Comparison of ENCODE assay signal across 8 cellular contexts in the genomic region with DNA sequence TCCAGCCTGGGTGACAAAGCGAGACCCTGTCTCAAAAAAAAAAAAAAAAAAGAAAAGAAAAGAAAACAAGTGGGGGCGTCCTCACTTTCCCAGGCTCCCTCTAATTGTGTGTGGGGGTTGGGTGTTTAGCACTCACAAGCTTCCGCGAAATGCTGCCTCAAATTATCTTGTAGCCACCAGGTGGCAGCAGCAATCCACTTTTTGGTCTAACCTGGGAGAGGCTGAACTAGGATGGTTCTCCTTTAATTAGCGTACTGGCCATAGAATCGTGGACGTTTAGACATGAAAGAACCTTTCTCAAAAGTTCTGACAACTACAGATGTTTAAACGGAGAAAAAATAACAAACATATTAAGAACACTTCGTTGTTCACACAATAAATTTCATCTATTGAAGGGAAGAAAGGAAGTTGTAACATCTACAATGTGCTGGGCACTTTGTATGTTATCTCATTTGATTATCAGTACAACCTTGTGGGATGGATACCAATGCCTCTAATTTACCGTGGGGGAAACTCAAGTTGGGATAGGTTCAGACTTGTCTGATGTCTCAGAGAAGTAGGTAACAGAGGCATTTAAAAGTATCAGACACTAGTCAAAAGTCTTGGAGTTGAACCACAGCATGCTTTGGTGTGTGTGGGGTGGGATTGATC.
A peak's percentile ranks its signal among the peaks of the same experiment; 100 is the strongest.
DNase-seq lines count a peak whose midpoint lies in the region; ATAC-seq, FAIRE-seq and TF ChIP-seq lines count a peak whose summit lies in the region.

No MANE protein-coding gene starts in this region.

- H4K8ac ChIP-seq in H1 (ENCODE audit: extremely low read depth, insufficient read depth, low read length) (no peak overlapping the region), mesenchymal stem cell (ENCODE audit: low read length) (no peak overlapping the region)

- DNase-seq in Calu3 (peak; percentile 88), GM20000 (ENCODE audit: low spot score) (peak; percentile 72), NCI-H82 treated with DMSO at 0.1 percent for 48 hours (lab: John Stamatoyannopoulos, UW; ENCODE audit: unreplicated experiment) (peak; percentile 25), H1 (ENCODE audit: low read depth in 1 of 2, low spot score in 2 of 2) (peak; percentile 44 to 91), mesenchymal stem cell (peak; percentile 80)
- DNase-seq in activated CD4-positive, alpha-beta memory T cell treated with anti-CD3 and anti-CD28 coated beads, Interleukin-2, amount 10 ng/mL, durations not matched to agents 7 days and 5 days: peak; percentile 82
- DNase-seq in stimulated activated CD8-positive, alpha-beta memory T cell treated with anti-CD3 and anti-CD28 coated beads, Interleukin-15, amount 100 ng/mL, for 48 hours (ENCODE audit: low read depth in 2 of 2): peak; percentile 48 to 65

- H3K4ac ChIP-seq in H1 (replicated peaks; ENCODE audit: insufficient read length, low read depth, low read length) (no peak overlapping the region), mesenchymal stem cell (ENCODE audit: low read depth in 1 of 2, low read length in 2 of 2) (no peak overlapping the region)

- H2BK15ac ChIP-seq in H1 (ENCODE audit: low read length): no peak overlapping the region
- H2BK15ac ChIP-seq in mesenchymal stem cell (ENCODE audit: low read depth, poor library complexity, severe bottlenecking): no peak overlapping the region

- peak; percentile 63 for FAIRE-seq in H1 (lab: Jason Lieb, UNC)

- POLR2A ChIA-PET in activated CD4-positive, alpha-beta memory T cell treated with anti-CD3 and anti-CD28 coated beads, Interleukin-2, amount 10 ng/mL, durations not matched to agents 7 days and 5 days (lab: Charles Lee): interaction anchor here (1.2 kb wide), 1 partner anchor 607 kb away, joined by 4 read pairs; no protein-coding TSS in a partner anchor
- POLR2A ChIA-PET in H1 (lab: Charles Lee; ENCODE audit: partially characterized antibody): no interaction called here

- H3K4me2 ChIP-seq in H1 (ENCODE audit: insufficient read depth in 1 of 2, low read depth in 2 of 2, low read length in 2 of 2): no peak overlapping the region
- no peak overlapping the region for H3K4me2 ChIP-seq in mesenchymal stem cell (ENCODE audit: low read length, poor library complexity, severe bottlenecking)

- no peak for TF ChIP-seq EP300 in H1 (IDR thresholded peaks at IDR 0.05; ENCODE audit: borderline replicate concordance in 1 of 2, low read depth in 2 of 2, low read length in 2 of 2)

- no peak overlapping the region for H2BK20ac ChIP-seq in H1 (ENCODE audit: low read length)

- no peak overlapping the region for H3K14ac ChIP-seq in H1 (ENCODE audit: insufficient read length)
- H3K14ac ChIP-seq in mesenchymal stem cell (ENCODE audit: low read length in 2 of 2): no peak overlapping the region

- CTCF ChIA-PET in Calu3 (lab: Charles Lee) (interaction anchor here (0.6 to 1.8 kb wide), 8 partner anchors 12 to 898 kb away, joined by 3 to 9 read pairs (median 4); no protein-coding TSS in a partner anchor), H1 (lab: Charles Lee; ENCODE audit: partially characterized antibody) (interaction anchor here (0.6 to 10.0 kb wide), 23 partner anchors 11 to 390 kb away, joined by 3 to 91 read pairs (median 4); no protein-coding TSS in a partner anchor)
- CTCF ChIA-PET in activated CD4-positive, alpha-beta memory T cell treated with anti-CD3 and anti-CD28 coated beads, Interleukin-2, amount 10 ng/mL, durations not matched to agents 7 days and 5 days (lab: Charles Lee): interaction anchor here (0.6 to 7.8 kb wide), 23 partner anchors 9 to 606 kb away, joined by 3 to 101 read pairs (median 4); no protein-coding TSS in a partner anchor

- H3K23me2 ChIP-seq in H1 (ENCODE audit: low read depth, low read length): no peaks in the 10 kb centered on the region

- H3K9me3 Mint-ChIP-seq in Calu3 (ENCODE audit: low read depth, unreplicated experiment): no peaks in the 10 kb centered on the region
- no peaks in the 10 kb centered on the region for H3K9me3 Mint-ChIP-seq in activated CD4-positive, alpha-beta memory T cell treated with anti-CD3 and anti-CD28 coated beads, Interleukin-2, amount 10 ng/mL, durations not matched to agents 7 days and 5 days

- H3K27ac ChIP-seq in H1 (ENCODE audit: low read depth, low read length) (no peak overlapping the region), mesenchymal stem cell (ENCODE audit: low read length, poor library complexity, severe bottlenecking) (no peak overlapping the region)

- peak; percentile 58 for TF ChIP-seq CTCF in Calu3 (IDR thresholded peaks at IDR 0.05; ENCODE audit: unreplicated experiment)
- TF ChIP-seq CTCF in GM20000 (IDR thresholded peaks at IDR 0.05; ENCODE audit: extremely low read depth, missing control alignments): peak; percentile 68
- TF ChIP-seq CTCF in H1 (IDR thresholded peaks at IDR 0.05; ENCODE audit: control extremely low read depth in 1 of 3, insufficient read depth in 1 of 3, low read depth in 1 of 3, low read length in 3 of 3): peak; percentile 61 to 78 (median 78)

- no TSS peak for BruUV-seq in Calu3 (replicated peaks; lab: Mats Ljungman, UMichigan)

- WGBS in H1 (ENCODE audit: extremely low coverage in 1 of 2, insufficient coverage in 1 of 2, insufficient read length in 1 of 2, insufficient replicate concordance in 2 of 2, low coverage in 1 of 2, low lambda C conversion rate in 2 of 2, missing lambda C conversion rate in 1 of 2), 2 experiments: 23% methylated on average over 9 of the region's 10 CpGs; no CpG with 5 or more reads in 1 of the 2 experiments
- WGBS in mesenchymal stem cell: 19% methylated on average over 8 of the region's 10 CpGs

- no peaks in the 10 kb centered on the region for H3K27me3 Mint-ChIP-seq in Calu3 (ENCODE audit: unreplicated experiment)
- H3K27me3 Mint-ChIP-seq in activated CD4-positive, alpha-beta memory T cell treated with anti-CD3 and anti-CD28 coated beads, Interleukin-2, amount 10 ng/mL, durations not matched to agents 7 days and 5 days: peaks cover 15% of the 10 kb centered on the region

- H3K36me3 ChIP-seq in H1 (ENCODE audit: control insufficient read depth in 2 of 4, insufficient read depth in 4 of 4, low read length in 3 of 4) (no peaks in the 10 kb centered on the region), mesenchymal stem cell (ENCODE audit: control insufficient read depth in 1 of 2, insufficient read depth in 2 of 2, low read depth in 1 of 2, low read length in 2 of 2) (no peaks in the 10 kb centered on the region)

- H3K56ac ChIP-seq in H1 (replicated peaks; ENCODE audit: insufficient read length, low read depth, low read length): no peak overlapping the region

- H3K18ac ChIP-seq in H1 (ENCODE audit: extremely low read depth, low read length) (no peak overlapping the region), mesenchymal stem cell (ENCODE audit: low read depth in 1 of 2, low read length in 2 of 2) (no peak overlapping the region)

- H3K4me3 ChIP-seq in H1 (ENCODE audit: extremely low read depth in 1 of 4, insufficient read depth in 2 of 4, low read depth in 3 of 4, low read length in 4 of 4): no peak overlapping the region
- H3K4me3 ChIP-seq in mesenchymal stem cell (ENCODE audit: insufficient read depth in 1 of 2, low read depth in 1 of 2, low read length in 2 of 2): no peak overlapping the region

- no peak overlapping the region for H2BK120ac ChIP-seq in H1 (replicated peaks; ENCODE audit: low read depth, low read length)
- no peak overlapping the region for H2BK120ac ChIP-seq in mesenchymal stem cell (ENCODE audit: low read depth, low read length)

- H3K36me3 Mint-ChIP-seq in Calu3 (ENCODE audit: insufficient read depth, unreplicated experiment): no peaks in the 10 kb centered on the region
- H3K36me3 Mint-ChIP-seq in activated CD4-positive, alpha-beta memory T cell treated with anti-CD3 and anti-CD28 coated beads, Interleukin-2, amount 10 ng/mL, durations not matched to agents 7 days and 5 days (ENCODE audit: low read depth): no peaks in the 10 kb centered on the region

- H3K79me2 ChIP-seq in H1 (ENCODE audit: control insufficient read depth in 1 of 2, insufficient read depth in 2 of 2, low read length in 2 of 2): no peaks in the 10 kb centered on the region

- no peak overlapping the region for H2AK5ac ChIP-seq in H1 (ENCODE audit: low read depth, low read length)
- H2AK5ac ChIP-seq in mesenchymal stem cell (ENCODE audit: low read length, severe bottlenecking): no peak overlapping the region

- H2AFZ ChIP-seq in H1 (ENCODE audit: low read length) (0 out of 2 replicates have a peak overlapping the region, but pooled peaks have one; percentile 9), mesenchymal stem cell (ENCODE audit: low read depth, low read length) (no peak overlapping the region)

- intact Hi-C loops in Calu3 (cut with micrococcal nuclease; ENCODE audit: unreplicated experiment): loop anchor here (1.0 to 5.0 kb wide), 3 partner anchors 258 to 607 kb away; no protein-coding TSS in a partner anchor

- H3K27me3 ChIP-seq in H1 (replicated peaks in 1 of 4; ENCODE audit: control insufficient read depth in 3 of 4, extremely low read depth in 1 of 4, insufficient read depth in 3 of 4, low read length in 3 of 4): no peaks in the 10 kb centered on the region
- H3K27me3 ChIP-seq in mesenchymal stem cell (ENCODE audit: control insufficient read depth in 1 of 2, insufficient read depth in 1 of 2, low read length in 2 of 2): peaks cover 0 to 7% of the 10 kb centered on the region in 2 experiments

- ATAC-seq in HG03571 (IDR thresholded peaks at IDR 0.05; ENCODE audit: unreplicated experiment): peak; percentile 97

- H4K20me1 ChIP-seq in H1 (replicated peaks in 1 of 2; ENCODE audit: control insufficient read depth in 1 of 2, insufficient read depth in 2 of 2, low read length in 2 of 2): peaks cover 0 to 1% of the 10 kb centered on the region in 2 experiments

- H3K27ac Mint-ChIP-seq in Calu3 (ENCODE audit: unreplicated experiment): no peak overlapping the region
- no peak overlapping the region for H3K27ac Mint-ChIP-seq in activated CD4-positive, alpha-beta memory T cell treated with anti-CD3 and anti-CD28 coated beads, Interleukin-2, amount 10 ng/mL, durations not matched to agents 7 days and 5 days

- peak; percentile 88 to 90 for TF ChIP-seq RAD21 in H1 (IDR thresholded peaks at IDR 0.05 in 1 of 2, conservative IDR thresholded peaks at IDR 0.05 in 1 of 2; ENCODE audit: low read depth in 2 of 2, low read length in 2 of 2)

- H3K4me1 Mint-ChIP-seq in Calu3 (ENCODE audit: low read depth, unreplicated experiment): peaks cover 8% of the 10 kb centered on the region
- peaks cover 16% of the 10 kb centered on the region for H3K4me1 Mint-ChIP-seq in activated CD4-positive, alpha-beta memory T cell treated with anti-CD3 and anti-CD28 coated beads, Interleukin-2, amount 10 ng/mL, durations not matched to agents 7 days and 5 days

- H3K4me3 Mint-ChIP-seq in Calu3 (ENCODE audit: low read depth, unreplicated experiment): no peak overlapping the region
- no peak overlapping the region for H3K4me3 Mint-ChIP-seq in activated CD4-positive, alpha-beta memory T cell treated with anti-CD3 and anti-CD28 coated beads, Interleukin-2, amount 10 ng/mL, durations not matched to agents 7 days and 5 days

- H3K4me1 ChIP-seq in H1 (replicated peaks in 1 of 4; ENCODE audit: control insufficient read depth in 3 of 4, insufficient read depth in 4 of 4, low read length in 3 of 4) (no peaks in the 10 kb centered on the region), mesenchymal stem cell (ENCODE audit: control insufficient read depth, insufficient read depth, low read depth, low read length) (no peaks in the 10 kb centered on the region)

- no peaks in the 10 kb centered on the region for H3K79me1 ChIP-seq in H1 (ENCODE audit: low read depth, low read length)
- no peaks in the 10 kb centered on the region for H3K79me1 ChIP-seq in mesenchymal stem cell (replicated peaks; ENCODE audit: low read length, poor library complexity, severe bottlenecking)

- H3K9me3 ChIP-seq in H1 (ENCODE audit: insufficient read depth in 2 of 2, low read depth in 1 of 2, low read length in 1 of 2) (no peaks in the 10 kb centered on the region), mesenchymal stem cell (ENCODE audit: control insufficient read depth, low read length) (no peaks in the 10 kb centered on the region)

- H2BK5ac ChIP-seq in H1 (ENCODE audit: low read depth, low read length) (no peak overlapping the region), mesenchymal stem cell (ENCODE audit: low read depth, low read length, poor library complexity, severe bottlenecking) (no peak overlapping the region)

- H3K23ac ChIP-seq in H1 (ENCODE audit: insufficient read length) (no peak overlapping the region), mesenchymal stem cell (ENCODE audit: low read length in 2 of 2) (no peak overlapping the region)

- H4K91ac ChIP-seq in H1 (replicated peaks; ENCODE audit: insufficient read length, low read length) (no peak overlapping the region), mesenchymal stem cell (ENCODE audit: low read length) (no peak overlapping the region)

- no peak overlapping the region for H4K5ac ChIP-seq in H1 (ENCODE audit: insufficient read length, low read depth, low read length)

- TF ChIP-seq POLR2A in H1 (IDR thresholded peaks at IDR 0.05; ENCODE audit: control extremely low read depth in 1 of 2, low read depth in 2 of 2, low read length in 2 of 2): no peak

- H3K9ac ChIP-seq in H1 (replicated peaks in 1 of 4; ENCODE audit: extremely low read depth in 1 of 4, low read depth in 3 of 4, low read length in 3 of 4) (no peak overlapping the region), mesenchymal stem cell (ENCODE audit: low read length) (peak overlapping the region; percentile 52)

- H2BK12ac ChIP-seq in H1 (ENCODE audit: low read depth, low read length): no peak overlapping the region
- no peak overlapping the region for H2BK12ac ChIP-seq in mesenchymal stem cell (ENCODE audit: low read length in 2 of 2)

Comparison
In these comparisons a context has a peak if more than half of its experiments do, and no peak if none do; other contexts are left out.
1. DNase-seq: peak in every context shown above with its lines; median percentile 88 in Calu3; 82 in activated CD4-positive, alpha-beta memory T cell treated with anti-CD3 and anti-CD28 coated beads, Interleukin-2, amount 10 ng/mL, durations not matched to agents 7 days and 5 days; 80 in mesenchymal stem cell; 72 in GM20000; 68 in H1; 56 in stimulated activated CD8-positive, alpha-beta memory T cell treated with anti-CD3 and anti-CD28 coated beads, Interleukin-15, amount 100 ng/mL, for 48 hours; 25 in NCI-H82 treated with DMSO at 0.1 percent for 48 hours.